2 cellular contexts compared by ENCODE assay signal in the genomic region with DNA sequence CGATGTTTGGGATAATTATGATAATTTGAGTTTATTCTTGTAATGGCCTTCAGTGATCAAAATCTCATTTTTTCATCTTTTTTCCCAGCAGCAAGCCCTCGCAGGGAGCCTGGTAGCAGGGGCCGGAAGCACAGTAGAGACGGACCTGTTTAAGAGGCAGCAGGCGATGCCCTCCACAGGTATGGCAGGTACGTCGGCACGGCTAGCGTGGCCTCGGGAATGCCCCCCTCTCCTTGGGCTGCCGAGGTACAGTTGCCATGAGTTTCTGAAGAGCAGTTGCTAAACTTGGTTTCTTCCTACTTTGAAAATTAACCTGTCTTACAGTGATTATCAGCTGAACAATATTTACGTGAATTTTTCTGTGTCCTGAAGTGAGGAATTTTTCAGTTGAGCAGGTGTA.
"Had no signal": no experiment of that assay in that cellular context is flagged by ENCODE, and none has a peak within 500 bp of the region (broad histone marks: within the 10 kb centered on the region; RNA-seq: fewer than 3 reads in every experiment).

No MANE protein-coding gene starts in this region.

- H3K27ac Mint-ChIP-seq: H9 had no signal

- H3K9me3 Mint-ChIP-seq: H9 had no signal

- H3K4me3 Mint-ChIP-seq: H9 had no signal

- H3K9ac ChIP-seq: GM23248 had no signal

- H3K27ac ChIP-seq: GM23248 had no signal

- H3K4me3 ChIP-seq: GM23248 had no signal

- H2AFZ ChIP-seq: GM23248 had no signal

- DNase-seq: H9 had no signal
